Comparison of ENCODE assay signal across 18 cellular contexts in genomic region chr12:76040461-76040860, GRCh38.
"Had no signal": no experiment of that assay in that cellular context is flagged by ENCODE, and none has a peak within 500 bp of the region (broad histone marks: within the 10 kb centered on the region; RNA-seq: fewer than 3 reads in every experiment).

No MANE protein-coding gene starts in this region.

- H3K9me3 Mint-ChIP-seq: activated naive CD4-positive, alpha-beta T cell treated with anti-CD3 and anti-CD28 coated beads, Interleukin-2, amount 50 U/mL, for 72 hours; nephron; T-helper 2 cell treated with Interferon-gamma antibody and Interleukin-4, amounts not matched to agents 5 μg/mL and 100 μg/mL, for 36 hours had no signal

- H3K27me3 ChIP-seq: pancreas, right atrium auricular region, upper lobe of left lung had no signal

- H3K36me3 ChIP-seq: pancreas, right atrium auricular region had no signal

- H3K36me3 Mint-ChIP-seq: activated naive CD4-positive, alpha-beta T cell treated with anti-CD3 and anti-CD28 coated beads, Interleukin-2, amount 50 U/mL, for 72 hours had no signal

- DNase-seq: activated CD4-positive, alpha-beta T cell treated with anti-CD3 and anti-CD28 coated beads, Interleukin-2, amount 50 U/mL, for 1 hour; activated CD4-positive, CD25-positive, alpha-beta regulatory T cell treated with anti-CD3 and anti-CD28 coated beads, Interleukin-2, amount 50 U/mL, for 72 hours; activated gamma-delta T cell; amygdala; cortex of kidney; foreskin fibroblast; left colon; mesenchymal stem cell; pancreas; psoas muscle; stimulated activated CD4-positive, alpha-beta T cell treated with anti-CD3 and anti-CD28 coated beads, Interleukin-4, amount 100 ng/mL, for 24 hours; stimulated activated naive CD4-positive, alpha-beta T cell treated with Interleukin-2 at 50 U/mL for 16 hours; upper lobe of left lung had no signal

- H3K27ac Mint-ChIP-seq: T-helper 2 cell treated with Interferon-gamma antibody and Interleukin-4, amounts not matched to agents 5 μg/mL and 100 μg/mL, for 36 hours had no signal

- H3K4me3 Mint-ChIP-seq: nephron; T-helper 2 cell treated with Interferon-gamma antibody and Interleukin-4, amounts not matched to agents 5 μg/mL and 100 μg/mL, for 36 hours had no signal

- H3K9me3 ChIP-seq: pancreas, psoas muscle, right atrium auricular region, upper lobe of left lung had no signal

- H3K4me1 ChIP-seq: pancreas, psoas muscle had no signal

- H3K4me3 ChIP-seq: pancreas, psoas muscle, right atrium auricular region, upper lobe of left lung had no signal

- ATAC-seq: left colon, pancreas, psoas muscle had no signal

- H3K27ac ChIP-seq: pancreas, psoas muscle, right atrium auricular region, upper lobe of left lung, VCaP had no signal
